22 cellular contexts compared by ENCODE assay signal in genomic region chr18:8299054-8299708, GRCh38.
A peak's percentile ranks its signal among the peaks of the same experiment; 100 is the strongest.
DNase-seq lines count a peak whose midpoint lies in the region; TF ChIP-seq lines count a peak whose summit lies in the region.
"Had no signal": no experiment of that assay in that cellular context is flagged by ENCODE, and none has a peak within 500 bp of the region (broad histone marks: within the 10 kb centered on the region; RNA-seq: fewer than 3 reads in every experiment).

No MANE protein-coding gene starts in this region.

- H3K27ac ChIP-seq in liver (ENCODE audit: low read depth in 1 of 2, low read length in 2 of 2) (no peak overlapping the region), adrenal gland (no peak overlapping the region)
- H3K27ac ChIP-seq: colonic mucosa, HL-60, ovary, spleen had no signal

- H3K4me3 ChIP-seq in liver (ENCODE audit: low read depth in 1 of 3, low read length in 3 of 3) (no peak overlapping the region), adrenal gland (no peak overlapping the region), BE2C (ENCODE audit: low read depth, low read length) (no peak overlapping the region)
- H3K4me3 ChIP-seq: colonic mucosa, GM23338, lung, ovary, spleen had no signal

- TF ChIP-seq RAD21 in liver (IDR thresholded peaks at IDR 0.05) = peak; percentile 45 to 59

- 40% methylated on average over 8 of the region's 8 CpGs for WGBS in liver
- WGBS in adrenal gland, 4 donors = 86 to 94% (median 91%) methylated on average over 8 of the region's 8 CpGs

- no peaks in the 10 kb centered on the region for H3K9me3 ChIP-seq in liver (ENCODE audit: control insufficient read depth in 4 of 4, low read length in 3 of 4)
- no peaks in the 10 kb centered on the region for H3K9me3 ChIP-seq in adrenal gland (replicated peaks in 1 of 3)
- H3K9me3 ChIP-seq in BE2C = no peaks in the 10 kb centered on the region
- H3K9me3 ChIP-seq: colonic mucosa, ovary, spleen had no signal

- H3K27me3 ChIP-seq in liver (ENCODE audit: control insufficient read depth in 4 of 4, insufficient read depth in 4 of 4, low read length in 3 of 4) (no peaks in the 10 kb centered on the region), adrenal gland (no peaks in the 10 kb centered on the region), BE2C (no peaks in the 10 kb centered on the region)
- H3K27me3 ChIP-seq: colonic mucosa, ovary, spleen had no signal

- H3K4me1 ChIP-seq in liver (ENCODE audit: control insufficient read depth in 4 of 4, insufficient read depth in 4 of 4, low read length in 3 of 4) = peaks cover 3 to 18% (median 14%) of the 10 kb centered on the region in 4 donors
- H3K4me1 ChIP-seq in adrenal gland (replicated peaks in 1 of 2) = no peaks in the 10 kb centered on the region
- H3K4me1 ChIP-seq in BE2C = no peaks in the 10 kb centered on the region
- H3K4me1 ChIP-seq: colonic mucosa, spleen had no signal

- H3K36me3 ChIP-seq in liver (ENCODE audit: control insufficient read depth in 4 of 4, insufficient read depth in 3 of 4, low read depth in 1 of 4, low read length in 3 of 4) = peaks cover 0 to 6% (median 0%) of the 10 kb centered on the region in 4 donors
- H3K36me3 ChIP-seq in adrenal gland (replicated peaks in 1 of 2) = peaks cover 0 to 7% of the 10 kb centered on the region in 2 donors
- H3K36me3 ChIP-seq in BE2C = no peaks in the 10 kb centered on the region
- H3K36me3 ChIP-seq: colonic mucosa, ovary had no signal

- DNase-seq in DMS53 treated with DMSO at 0.1 percent for 48 hours (lab: John Stamatoyannopoulos, UW; ENCODE audit: unreplicated experiment) (peak; percentile 87), NCI-H146 treated with DMSO at 0.1 percent for 48 hours (lab: John Stamatoyannopoulos, UW; ENCODE audit: unreplicated experiment) (peak; percentile 98), NCI-H69 (lab: John Stamatoyannopoulos, UW) (peak; percentile 99), adrenal gland (no peak), BE2C (no peak), SIG-M5 (lab: John Stamatoyannopoulos, UW) (no peak)
- DNase-seq in activated effector memory CD4-positive, alpha-beta T cell treated with anti-CD3 and anti-CD28 coated beads, Interleukin-2, amount 50 U/mL, for 16 hours = no peak
- DNase-seq: ACHN; activated CD8-positive, alpha-beta T cell treated with anti-CD3 and anti-CD28 coated beads for 36 hours; aorta; colonic mucosa; effector memory CD4-positive, alpha-beta T cell; erythroblast; HFFc6; NCI-H526 treated with DMSO at 0.1 percent for 48 hours; ovary; spleen; T-helper 17 cell had no signal

- no peak overlapping the region for H3K9ac ChIP-seq in liver (ENCODE audit: low read depth in 1 of 2, low read length in 2 of 2)

- TF ChIP-seq CTCF in liver (IDR thresholded peaks at IDR 0.05; ENCODE audit: low read depth, low read length, missing input control) (no peak), adrenal gland (IDR thresholded peaks at IDR 0.05) (no peak), BE2C (IDR thresholded peaks at IDR 0.05; ENCODE audit: low read depth, low read length) (no peak)

- intact Hi-C loops in adrenal gland (cut with DNase I) = no loop called here

- TF ChIP-seq POLR2A in adrenal gland (IDR thresholded peaks at IDR 0.05) = no peak

TF ChIP-seq in liver, 16 proteins besides CTCF, POLR2A, EP300 and RAD21:
- TF ChIP-seq SP1 (IDR thresholded peaks at IDR 0.05) (peak; percentile 88), YY1 (IDR thresholded peaks at IDR 0.05) (peak; percentile 74), GABPA (IDR thresholded peaks at IDR 0.05 in 1 of 2, conservative IDR thresholded peaks at IDR 0.05 in 1 of 2) (peak in 1 of 2 donors; percentile 36), TAF1 (conservative IDR thresholded peaks at IDR 0.05) (no peak), ATF3 (IDR thresholded peaks at IDR 0.05) (no peak), RXRA (IDR thresholded peaks at IDR 0.05) (peak in 1 of 2 donors; percentile 87), FOXA1 (IDR thresholded peaks at IDR 0.05) (peak; percentile 89), EGR1 (IDR thresholded peaks at IDR 0.05; ENCODE audit: low read depth in 2 of 2) (no peak), HNF4G (IDR thresholded peaks at IDR 0.05) (peak; percentile 32), NR2F2 (IDR thresholded peaks at IDR 0.05) (no peak), MAX (IDR thresholded peaks at IDR 0.05) (peak; percentile 82), HNF4A (conservative IDR thresholded peaks at IDR 0.05) (peak; percentile 84 to 88), JUND (IDR thresholded peaks at IDR 0.05) (peak in 1 of 2 donors; percentile 76), FOXA2 (IDR thresholded peaks at IDR 0.05) (peak; percentile 86)
- TF ChIP-seq, protein P1, sequence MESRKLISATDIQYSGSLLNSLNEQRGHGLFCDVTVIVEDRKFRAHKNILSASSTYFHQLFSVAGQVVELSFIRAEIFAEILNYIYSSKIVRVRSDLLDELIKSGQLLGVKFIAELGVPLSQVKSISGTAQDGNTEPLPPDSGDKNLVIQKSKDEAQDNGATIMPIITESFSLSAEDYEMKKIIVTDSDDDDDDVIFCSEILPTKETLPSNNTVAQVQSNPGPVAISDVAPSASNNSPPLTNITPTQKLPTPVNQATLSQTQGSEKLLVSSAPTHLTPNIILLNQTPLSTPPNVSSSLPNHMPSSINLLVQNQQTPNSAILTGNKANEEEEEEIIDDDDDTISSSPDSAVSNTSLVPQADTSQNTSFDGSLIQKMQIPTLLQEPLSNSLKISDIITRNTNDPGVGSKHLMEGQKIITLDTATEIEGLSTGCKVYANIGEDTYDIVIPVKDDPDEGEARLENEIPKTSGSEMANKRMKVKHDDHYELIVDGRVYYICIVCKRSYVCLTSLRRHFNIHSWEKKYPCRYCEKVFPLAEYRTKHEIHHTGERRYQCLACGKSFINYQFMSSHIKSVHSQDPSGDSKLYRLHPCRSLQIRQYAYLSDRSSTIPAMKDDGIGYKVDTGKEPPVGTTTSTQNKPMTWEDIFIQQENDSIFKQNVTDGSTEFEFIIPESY (IDR thresholded peaks at IDR 0.05) = peak; percentile 75
- TF ChIP-seq, protein P2, sequence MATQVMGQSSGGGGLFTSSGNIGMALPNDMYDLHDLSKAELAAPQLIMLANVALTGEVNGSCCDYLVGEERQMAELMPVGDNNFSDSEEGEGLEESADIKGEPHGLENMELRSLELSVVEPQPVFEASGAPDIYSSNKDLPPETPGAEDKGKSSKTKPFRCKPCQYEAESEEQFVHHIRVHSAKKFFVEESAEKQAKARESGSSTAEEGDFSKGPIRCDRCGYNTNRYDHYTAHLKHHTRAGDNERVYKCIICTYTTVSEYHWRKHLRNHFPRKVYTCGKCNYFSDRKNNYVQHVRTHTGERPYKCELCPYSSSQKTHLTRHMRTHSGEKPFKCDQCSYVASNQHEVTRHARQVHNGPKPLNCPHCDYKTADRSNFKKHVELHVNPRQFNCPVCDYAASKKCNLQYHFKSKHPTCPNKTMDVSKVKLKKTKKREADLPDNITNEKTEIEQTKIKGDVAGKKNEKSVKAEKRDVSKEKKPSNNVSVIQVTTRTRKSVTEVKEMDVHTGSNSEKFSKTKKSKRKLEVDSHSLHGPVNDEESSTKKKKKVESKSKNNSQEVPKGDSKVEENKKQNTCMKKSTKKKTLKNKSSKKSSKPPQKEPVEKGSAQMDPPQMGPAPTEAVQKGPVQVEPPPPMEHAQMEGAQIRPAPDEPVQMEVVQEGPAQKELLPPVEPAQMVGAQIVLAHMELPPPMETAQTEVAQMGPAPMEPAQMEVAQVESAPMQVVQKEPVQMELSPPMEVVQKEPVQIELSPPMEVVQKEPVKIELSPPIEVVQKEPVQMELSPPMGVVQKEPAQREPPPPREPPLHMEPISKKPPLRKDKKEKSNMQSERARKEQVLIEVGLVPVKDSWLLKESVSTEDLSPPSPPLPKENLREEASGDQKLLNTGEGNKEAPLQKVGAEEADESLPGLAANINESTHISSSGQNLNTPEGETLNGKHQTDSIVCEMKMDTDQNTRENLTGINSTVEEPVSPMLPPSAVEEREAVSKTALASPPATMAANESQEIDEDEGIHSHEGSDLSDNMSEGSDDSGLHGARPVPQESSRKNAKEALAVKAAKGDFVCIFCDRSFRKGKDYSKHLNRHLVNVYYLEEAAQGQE (IDR thresholded peaks at IDR 0.05) = peak; percentile 40

Comparison
In these comparisons a context has a peak if more than half of its experiments do, and no peak if none do; other contexts are left out.
1. DNase-seq: peak in DMS53 treated with DMSO at 0.1 percent for 48 hours (single experiment), NCI-H146 treated with DMSO at 0.1 percent for 48 hours (single experiment) and NCI-H69 (single experiment); none in adrenal gland (0 of 7), BE2C (single experiment), SIG-M5 (single experiment) and activated effector memory CD4-positive, alpha-beta T cell treated with anti-CD3 and anti-CD28 coated beads, Interleukin-2, amount 50 U/mL, for 16 hours (single experiment).